Comparison of ENCODE assay signal across 1 cellular context in genomic region chr5:179700401-179700918, GRCh38.
A peak's percentile ranks its signal among the peaks of the same experiment; 100 is the strongest.
TF ChIP-seq lines count a peak whose summit lies in the region.

No MANE protein-coding gene starts in this region.

TF ChIP-seq in K562, 482 proteins besides CTCF, POLR2A, EP300 and RAD21 (continued from another document and continues in another):
- TF ChIP-seq MLLT1 (IDR thresholded peaks at IDR 0.05) (peak in 1 of 2 experiments; percentile 64; a peak in 1 of 4 replicates), ZNF197 (CRISPR knock-in tag; IDR thresholded peaks at IDR 0.05; ENCODE audit: low read depth) (no peak), THRB (CRISPR knock-in tag; conservative IDR thresholded peaks at IDR 0.05) (no peak), BRD4 (IDR thresholded peaks at IDR 0.05) (no peak), MTA3 (IDR thresholded peaks at IDR 0.05; ENCODE audit: borderline replicate concordance) (peak; percentile 67; the same call in 1 of the 2 replicates), CEBPZ (IDR thresholded peaks at IDR 0.05; ENCODE audit: borderline replicate concordance, low read depth, low read length) (no peak), ZSCAN29 (IDR thresholded peaks at IDR 0.05) (no peak), ZNF75A (CRISPR knock-in tag; IDR thresholded peaks at IDR 0.05) (no peak), ERF (CRISPR knock-in tag; IDR thresholded peaks at IDR 0.05) (no peak), ZNF354B (CRISPR knock-in tag; IDR thresholded peaks at IDR 0.05) (no peak), RFX7 (CRISPR knock-in tag; IDR thresholded peaks at IDR 0.05) (no peak), MNT (conservative IDR thresholded peaks at IDR 0.05) (peak; percentile 19 to 80; a peak in 2 of 4 replicates), HNRNPUL1 (IDR thresholded peaks at IDR 0.05; ENCODE audit: low read length) (no peak), ZNF175 (CRISPR knock-in tag; IDR thresholded peaks at IDR 0.05; ENCODE audit: low read depth) (no peak), ZNF436 (CRISPR knock-in tag; IDR thresholded peaks at IDR 0.05) (no peak), ZNF253 (CRISPR knock-in tag; conservative IDR thresholded peaks at IDR 0.05) (no peak), ZC3H11A (IDR thresholded peaks at IDR 0.05; ENCODE audit: low read depth, low read length) (no peak), ARID4B (CRISPR knock-in tag; IDR thresholded peaks at IDR 0.05) (no peak; the same call in 1 of the 2 replicates), ZBTB12 (CRISPR knock-in tag; IDR thresholded peaks at IDR 0.05) (no peak), POLR2G (IDR thresholded peaks at IDR 0.05; ENCODE audit: low read depth, low read length) (no peak), ZNF561 (CRISPR knock-in tag; conservative IDR thresholded peaks at IDR 0.05) (no peak), POLR2H (tag; IDR thresholded peaks at IDR 0.05; ENCODE audit: low read depth) (0 out of 2 replicates have a peak, but pooled peaks have one; percentile 4), CBFA2T3 (IDR thresholded peaks at IDR 0.05) (peak; percentile 97), HMGXB4 (CRISPR knock-in tag; IDR thresholded peaks at IDR 0.05) (no peak), MTA2 (IDR thresholded peaks at IDR 0.05; ENCODE audit: low read depth) (peak; percentile 64), BCLAF1 (IDR thresholded peaks at IDR 0.05; ENCODE audit: borderline replicate concordance in 1 of 2, control insufficient read depth in 1 of 2, low read depth in 2 of 2, low read length in 1 of 2) (no peak), NFATC3 (IDR thresholded peaks at IDR 0.05) (no peak), POLR2B (IDR thresholded peaks at IDR 0.05; ENCODE audit: low read depth, partially characterized antibody) (peak; percentile 51), ZNF668 (CRISPR knock-in tag; IDR thresholded peaks at IDR 0.05) (no peak), TCF15 (CRISPR knock-in tag; IDR thresholded peaks at IDR 0.05) (no peak), CHD1 (IDR thresholded peaks at IDR 0.05; ENCODE audit: low read length) (peak; percentile 18), HMG20A (CRISPR knock-in tag; conservative IDR thresholded peaks at IDR 0.05) (no peak), ZNF512 (tag; IDR thresholded peaks at IDR 0.05) (no peak), ZSCAN32 (CRISPR knock-in tag; IDR thresholded peaks at IDR 0.05) (no peak), BRCA1 (IDR thresholded peaks at IDR 0.05) (no peak), BRCA1 (CRISPR knock-in tag; IDR thresholded peaks at IDR 0.05) (no peak)
